10 cellular contexts compared by ENCODE assay signal in genomic region chr6:42787018-42787611, GRCh38. TPM values are rescaled to one million over a fixed set of nuclear protein-coding genes. Genes with fewer than 3 reads are reported as not detected.
DNase-seq lines count a peak whose midpoint lies in the region; TF ChIP-seq lines count a peak whose summit lies in the region.
"Had no signal": no experiment of that assay in that cellular context is flagged by ENCODE, and none has a peak within 500 bp of the region (broad histone marks: within the 10 kb centered on the region; RNA-seq: fewer than 3 reads in every experiment).

No MANE protein-coding gene starts in this region.

- H3K4me3 ChIP-seq in coronary artery (peak overlapping the region; percentile 89), spleen (peak overlapping the region in 1 of 8 donors; percentile 17)

- DNase-seq in NCI-H2107 treated with DMSO at 0.1 percent for 48 hours (lab: John Stamatoyannopoulos, UW; ENCODE audit: unreplicated experiment) (peak; percentile 36), NCI-H2107 (lab: John Stamatoyannopoulos, UW) (no peak), NCI-H128 (lab: John Stamatoyannopoulos, UW; ENCODE audit: unreplicated experiment) (peak; percentile 9), coronary artery (ENCODE audit: low spot score) (no peak), spleen (no peak), ACHN (no peak), dedifferentiated amniotic fluid mesenchymal stem cell (ENCODE audit: extremely low spot score) (no peak)
- DNase-seq in activated T-cell treated with anti-CD3 and anti-CD28 coated beads, Interleukin-2, amount 50 U/mL, for 1 hour, result no peak
- DNase-seq: activated CD4-positive, alpha-beta T cell treated with anti-CD3 and anti-CD28 coated beads, Interleukin-2, amount 10 ng/mL, durations not matched to agents 7 days and 5 days; activated effector memory CD4-positive, alpha-beta T cell treated with anti-CD3 and anti-CD28 coated beads, Interleukin-2, amount 50 U/mL, for 16 hours had no signal

- peaks cover 0 to 18% (median 0%) of the 10 kb centered on the region in 6 donors for H3K36me3 ChIP-seq in spleen

- no peak for TF ChIP-seq POLR2A in spleen (IDR thresholded peaks at IDR 0.05)

- H3K9me3 ChIP-seq in spleen, result no peaks in the 10 kb centered on the region

- TF ChIP-seq CTCF in coronary artery (IDR thresholded peaks at IDR 0.05), result no peak
- TF ChIP-seq CTCF in spleen (IDR thresholded peaks at IDR 0.05 in 8 of 11, conservative IDR thresholded peaks at IDR 0.05 in 3 of 11), result no peak

- 70 to 77% (median 75%) methylated on average over 4 of the region's 4 CpGs for WGBS in spleen, 5 donors

- H3K27me3 ChIP-seq in spleen (replicated peaks in 1 of 7), result no peaks in the 10 kb centered on the region

- H3K27ac ChIP-seq in coronary artery (peak overlapping the region in 1 of 2 donors; percentile 20), spleen (peak overlapping the region in 7 of 8 donors; percentile 33 to 100 (median 99))

- peaks cover 33 to 80% (median 65%) of the 10 kb centered on the region in 6 donors for H3K4me1 ChIP-seq in spleen

- in situ Hi-C loops in ACHN (cut with HindIII; ENCODE audit: low pct_ligation_motif_present, low pct_unique_long_range_greater_than_20kb, low sequenced_read_pairs), result no loop called here

- intact Hi-C loops in spleen (cut with DNase I; ENCODE audit: low total_unique reads), result loop anchor here (5.0 kb wide), 1 partner anchor 40 kb away; the partner anchor contains the start of gene TBCC

RNA-seq across cellular contexts. Expression of gene BICRAL, which starts 5.3 kb away (rescaled TPM):
- 10 to 100 TPM; 20.0 to 27.5 (median 25.3) TPM for total RNA-seq in spleen
- polyA plus RNA-seq in spleen, result 1 to 10 TPM; 3.4 to 4.8 (median 3.4) TPM

RNA-seq across cellular contexts. Expression of gene TBCC, which starts 41.2 kb away (rescaled TPM):
- 10 to 100 TPM; 22.2 to 63.3 (median 25.6) TPM for total RNA-seq in spleen
- polyA plus RNA-seq in spleen, result 10 to 100 TPM; 51.7 to 63.2 (median 56.0) TPM

Comparison
In these comparisons a context has a peak if more than half of its experiments do, and no peak if none do; other contexts are left out.
1. DNase-seq: peak in NCI-H2107 treated with DMSO at 0.1 percent for 48 hours (single experiment) and NCI-H128 (single experiment); none in NCI-H2107 (single experiment), coronary artery (single experiment), spleen (single experiment), ACHN (single experiment), dedifferentiated amniotic fluid mesenchymal stem cell (single experiment) and activated T-cell treated with anti-CD3 and anti-CD28 coated beads, Interleukin-2, amount 50 U/mL, for 1 hour (single experiment).